8 cellular contexts compared by ENCODE assay signal in genomic region chr10:92849234-92849525, GRCh38. TPM values are rescaled to one million over a fixed set of nuclear protein-coding genes. Genes with fewer than 3 reads are reported as not detected.
DNase-seq lines count a peak whose midpoint lies in the region; ATAC-seq and TF ChIP-seq lines count a peak whose summit lies in the region.

No MANE protein-coding gene starts in this region.

- intact Hi-C loops in CD14-positive monocyte (cut with micrococcal nuclease) = loop anchor here (5.0 to 10.0 kb wide), 3 partner anchors 92 to 254 kb away; partner anchors contain the start of gene KIF11 (in 1 of the 2)

- H3K27me3 Mint-ChIP-seq in CD14-positive monocyte (ENCODE audit: low read depth in 3 of 3) = no peaks in the 10 kb centered on the region

- no peaks in the 10 kb centered on the region for H3K27me3 ChIP-seq in brain microvascular endothelial cell (replicated peaks)
- no peaks in the 10 kb centered on the region for H3K27me3 ChIP-seq in mucosa of stomach (ENCODE audit: control insufficient read depth, insufficient read depth, low read length)

- in situ Hi-C loops in brain microvascular endothelial cell (cut with HindIII; ENCODE audit: low pct_ligation_motif_present, low sequenced_read_pairs) = no loop called here

- peaks cover 0 to 3% of the 10 kb centered on the region in 2 donors for H3K36me3 Mint-ChIP-seq in CD14-positive monocyte

- H3K9me3 ChIP-seq in mucosa of stomach (ENCODE audit: control insufficient read depth, low read length) = no peaks in the 10 kb centered on the region

- peaks cover 50% of the 10 kb centered on the region for H3K4me1 Mint-ChIP-seq in CD14-positive monocyte

- ATAC-seq in GM19035 (IDR thresholded peaks at IDR 0.05; ENCODE audit: unreplicated experiment) (no peak), HG02884 (IDR thresholded peaks at IDR 0.05; ENCODE audit: unreplicated experiment) (no peak), GM19463 (IDR thresholded peaks at IDR 0.05; ENCODE audit: unreplicated experiment) (no peak)

- peaks cover 0 to 1% (median 0%) of the 10 kb centered on the region in 7 donors for H3K9me3 Mint-ChIP-seq in CD14-positive monocyte

- peaks cover 8% of the 10 kb centered on the region for H3K4me1 ChIP-seq in mucosa of stomach (ENCODE audit: control insufficient read depth, insufficient read depth, low read length)

- H3K27ac ChIP-seq in brain microvascular endothelial cell = no peak overlapping the region

- TF ChIP-seq CTCF in CD14-positive monocyte (IDR thresholded peaks at IDR 0.05) (no peak), brain microvascular endothelial cell (IDR thresholded peaks at IDR 0.05; ENCODE audit: low read depth, low read length, missing control alignments) (no peak)

- H3K4me3 Mint-ChIP-seq in CD14-positive monocyte = peak overlapping the region; percentile 82 to 90

- no peaks in the 10 kb centered on the region for H3K36me3 ChIP-seq in brain microvascular endothelial cell (replicated peaks)
- H3K36me3 ChIP-seq in mucosa of stomach (ENCODE audit: control insufficient read depth, insufficient read depth, low read length) = no peaks in the 10 kb centered on the region

- peak overlapping the region in 4 of 7 donors; percentile 15 to 46 (median 42) for H3K27ac Mint-ChIP-seq in CD14-positive monocyte

- DNase-seq in CD14-positive monocyte (ENCODE audit: low spot score) = no peak
- peak; percentile 52 for DNase-seq in HT-29 (ENCODE audit: low spot score)
- no peak for DNase-seq in brain microvascular endothelial cell
- DNase-seq in activated effector memory CD4-positive, alpha-beta T cell treated with anti-CD3 and anti-CD28 coated beads, Interleukin-2, amount 50 U/mL, for 16 hours = no peak

- H3K9ac ChIP-seq in mucosa of stomach (ENCODE audit: low read length) = peak overlapping the region; percentile 64

- H3K4me3 ChIP-seq in brain microvascular endothelial cell (ENCODE audit: low read depth, low read length) (peak overlapping the region; percentile 75), mucosa of stomach (ENCODE audit: low read length) (peak overlapping the region; percentile 45)

RNA-seq across cellular contexts. Expression of gene EXOC6, which starts 0.9 kb away (rescaled TPM):
- polyA plus RNA-seq in CD14-positive monocyte = 1 to 10 TPM; 7.5 to 9.6 TPM
- 10.7 and 27.5 TPM in 2 replicates for total RNA-seq in HT-29 (2014; rRNA removed; shearing (Covaris generic))
